ENCODE assay signal across 23 cellular contexts in genomic region chr3:117524890-117525289, GRCh38.
A peak's percentile ranks its signal among the peaks of the same experiment; 100 is the strongest.
DNase-seq lines count a peak whose midpoint lies in the region; ATAC-seq, FAIRE-seq and TF ChIP-seq lines count a peak whose summit lies in the region.
"Had no signal": no experiment of that assay in that cellular context is flagged by ENCODE, and none has a peak within 500 bp of the region (broad histone marks: within the 10 kb centered on the region; RNA-seq: fewer than 3 reads in every experiment).

No MANE protein-coding gene starts in this region.

- TF ChIP-seq POLR2A in gastroesophageal sphincter (IDR thresholded peaks at IDR 0.05), result no peak

- no peak for ATAC-seq in gastroesophageal sphincter
- ATAC-seq: activated CD4-positive, alpha-beta T cell treated with anti-CD3 and anti-CD28 coated beads for 36 hours; right lobe of liver had no signal

- intact Hi-C loops in kidney (cut with DNase I), result no loop called here

- 84 to 89% methylated on average over 4 of the region's 4 CpGs for WGBS in gastroesophageal sphincter (ENCODE audit: low coverage in 1 of 2), 2 donors
- WGBS in endodermal cell (ENCODE audit: insufficient coverage in 1 of 2, insufficient read length in 1 of 2), 2 experiments, result 73 to 83% methylated on average over 4 of the region's 4 CpGs

- no peak overlapping the region for H3K27ac Mint-ChIP-seq in endodermal cell
- H3K27ac Mint-ChIP-seq: activated CD4-positive, alpha-beta T cell treated with anti-CD3 and anti-CD28 coated beads for 36 hours had no signal

- H3K27me3 Mint-ChIP-seq in endodermal cell (ENCODE audit: insufficient read depth), result no peaks in the 10 kb centered on the region
- H3K27me3 Mint-ChIP-seq: activated CD4-positive, alpha-beta T cell treated with anti-CD3 and anti-CD28 coated beads for 36 hours had no signal

- H3K4me1 Mint-ChIP-seq in endodermal cell, result peaks cover 8% of the 10 kb centered on the region
- H3K4me1 Mint-ChIP-seq: activated CD4-positive, alpha-beta T cell treated with anti-CD3 and anti-CD28 coated beads for 36 hours had no signal

- TF ChIP-seq CTCF in gastroesophageal sphincter (IDR thresholded peaks at IDR 0.05), result no peak
- no peak for TF ChIP-seq CTCF in endodermal cell (conservative IDR thresholded peaks at IDR 0.05)
- TF ChIP-seq CTCF in kidney (IDR thresholded peaks at IDR 0.05; ENCODE audit: borderline replicate concordance, extremely low read depth, insufficient read depth), result no peak

- H3K36me3 ChIP-seq in MG63, result no peaks in the 10 kb centered on the region
- H3K36me3 ChIP-seq in gastroesophageal sphincter, result no peaks in the 10 kb centered on the region
- H3K36me3 ChIP-seq in endodermal cell (ENCODE audit: control insufficient read depth, insufficient read depth, low read length), result no peaks in the 10 kb centered on the region
- no peaks in the 10 kb centered on the region for H3K36me3 ChIP-seq in kidney (ENCODE audit: control insufficient read depth in 1 of 2, insufficient read depth in 2 of 2, low read length in 2 of 2)
- H3K36me3 ChIP-seq: breast epithelium, esophagus squamous epithelium, left ventricle myocardium inferior, neutrophil, right lobe of liver had no signal

- no peak overlapping the region for H3K4me3 Mint-ChIP-seq in endodermal cell
- H3K4me3 Mint-ChIP-seq: activated CD4-positive, alpha-beta T cell treated with anti-CD3 and anti-CD28 coated beads for 36 hours had no signal

- H3K27ac ChIP-seq in gastroesophageal sphincter (no peak overlapping the region), endodermal cell (ENCODE audit: low read depth, low read length) (no peak overlapping the region), kidney (ENCODE audit: low read depth in 2 of 2, low read length in 2 of 2) (no peak overlapping the region)
- H3K27ac ChIP-seq: breast epithelium, esophagus squamous epithelium, left ventricle myocardium inferior, neutrophil, right lobe of liver had no signal

- H3K9ac ChIP-seq in endodermal cell (ENCODE audit: extremely low read depth, low read length, poor library complexity, severe bottlenecking) (no peak overlapping the region), kidney (ENCODE audit: low read length in 2 of 2) (no peak overlapping the region)

- no peak for TF ChIP-seq EP300 in gastroesophageal sphincter (IDR thresholded peaks at IDR 0.05)

- H3K9me3 Mint-ChIP-seq in endodermal cell, result no peaks in the 10 kb centered on the region

- H3K36me3 Mint-ChIP-seq in endodermal cell (ENCODE audit: low read depth), result no peaks in the 10 kb centered on the region

- DNase-seq in Daoy (ENCODE audit: low read depth) (peak; percentile 84), MG63 (peak; percentile 84), dedifferentiated amniotic fluid mesenchymal stem cell (ENCODE audit: extremely low spot score) (peak; percentile 65), myocyte (ENCODE audit: low read depth) (peak; percentile 14), endodermal cell (no peak), kidney (no peak), middle frontal gyrus (ENCODE audit: extremely low spot score, low spot score) (no peak)
- DNase-seq: activated CD4-positive, alpha-beta T cell treated with anti-CD3 and anti-CD28 coated beads for 36 hours; activated naive CD4-positive, alpha-beta T cell treated with Interleukin-2 at 50 U/mL for 16 hours; COR-L47; esophagus squamous epithelium; KBM-7; left ventricle myocardium inferior; NCI-H1092; NCI-H2107; NCI-H524 treated with DMSO at 0.1 percent for 48 hours; right lobe of liver; stimulated activated CD4-positive, alpha-beta T cell treated with anti-CD3 and anti-CD28 coated beads, Interleukin-2, amount 100 ng/mL, for 48 hours had no signal

- H3K9me3 ChIP-seq in MG63 (no peaks in the 10 kb centered on the region), gastroesophageal sphincter (no peaks in the 10 kb centered on the region), endodermal cell (ENCODE audit: control insufficient read depth, low read length) (no peaks in the 10 kb centered on the region), kidney (ENCODE audit: control insufficient read depth in 1 of 2, low read length in 2 of 2) (no peaks in the 10 kb centered on the region)
- H3K9me3 ChIP-seq: breast epithelium, esophagus squamous epithelium, neutrophil, right lobe of liver had no signal

- no peak overlapping the region for H3K4me3 ChIP-seq in MG63
- no peak overlapping the region for H3K4me3 ChIP-seq in gastroesophageal sphincter
- no peak overlapping the region for H3K4me3 ChIP-seq in endodermal cell (ENCODE audit: low read length)
- H3K4me3 ChIP-seq in kidney (ENCODE audit: low read length in 2 of 2), result no peak overlapping the region
- H3K4me3 ChIP-seq: breast epithelium, esophagus squamous epithelium, left ventricle myocardium inferior, right lobe of liver had no signal

- no peak for FAIRE-seq in kidney (lab: Jason Lieb, UNC)
- FAIRE-seq: G401.6, GM12892 had no signal

- H3K27me3 ChIP-seq in MG63 (no peaks in the 10 kb centered on the region), gastroesophageal sphincter (peaks cover 4% of the 10 kb centered on the region), endodermal cell (ENCODE audit: control insufficient read depth, insufficient read depth, low read length, poor library complexity, severe bottlenecking) (no peaks in the 10 kb centered on the region)
- H3K27me3 ChIP-seq: breast epithelium, esophagus squamous epithelium, right lobe of liver had no signal

- no peaks in the 10 kb centered on the region for H3K4me1 ChIP-seq in gastroesophageal sphincter
- no peaks in the 10 kb centered on the region for H3K4me1 ChIP-seq in endodermal cell (ENCODE audit: control insufficient read depth, insufficient read depth, low read length)
- no peaks in the 10 kb centered on the region for H3K4me1 ChIP-seq in kidney (ENCODE audit: control insufficient read depth in 1 of 2, insufficient read depth in 1 of 2, low read depth in 1 of 2, low read length in 2 of 2)
- H3K4me1 ChIP-seq: breast epithelium, esophagus squamous epithelium, left ventricle myocardium inferior, right lobe of liver had no signal

Comparison
In these comparisons a context has a peak if more than half of its experiments do, and no peak if none do; other contexts are left out.
1. DNase-seq: peak in Daoy (single experiment), MG63 (single experiment), dedifferentiated amniotic fluid mesenchymal stem cell (single experiment) and myocyte (single experiment); none in endodermal cell (single experiment), kidney (single experiment) and middle frontal gyrus (single experiment).